ENCODE assay signal across 11 cellular contexts in the genomic region with DNA sequence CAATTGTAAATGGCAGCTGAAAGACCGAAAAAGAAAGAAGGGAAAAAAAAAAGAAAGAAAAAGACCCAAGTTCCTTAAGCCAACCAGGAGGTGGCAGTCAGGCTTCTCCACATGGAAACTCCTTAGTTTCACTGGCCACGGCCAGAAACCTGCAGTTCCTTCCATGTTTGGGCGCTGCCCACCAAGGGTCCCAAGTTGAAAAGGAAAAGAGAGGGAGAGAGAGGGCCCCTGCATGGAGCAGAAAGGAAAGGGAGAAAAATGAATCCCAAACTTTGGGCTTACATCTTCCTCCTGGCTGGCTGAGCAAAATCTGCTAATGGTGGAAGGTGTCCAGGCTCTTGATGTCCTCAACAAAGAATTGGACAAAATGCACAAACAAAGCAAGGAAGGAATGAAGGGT. TPM values are rescaled to one million over a fixed set of nuclear protein-coding genes. Genes with fewer than 3 reads are reported as not detected.
A peak's percentile ranks its signal among the peaks of the same experiment; 100 is the strongest.
DNase-seq lines count a peak whose midpoint lies in the region; ATAC-seq, FAIRE-seq and TF ChIP-seq lines count a peak whose summit lies in the region.
"Had no signal": no experiment of that assay in that cellular context is flagged by ENCODE, and none has a peak within 500 bp of the region (broad histone marks: within the 10 kb centered on the region; RNA-seq: fewer than 3 reads in every experiment).

No MANE protein-coding gene starts in this region.

- H3K27ac ChIP-seq in HepG2 (ENCODE audit: extremely low read length, insufficient read depth, low read length), result peak overlapping the region; percentile 90

- H3K9me3 ChIP-seq in HepG2 (ENCODE audit: low read length), result peaks cover 10% of the 10 kb centered on the region; the same call in 1 of the 2 replicates
- H3K9me3 ChIP-seq: MG63 had no signal

- H3K4me2 ChIP-seq in HepG2 (ENCODE audit: low read depth, low read length), result peak overlapping the region; percentile 98

- TF ChIP-seq RAD21 in HepG2 (CRISPR knock-in tag; IDR thresholded peaks at IDR 0.05), result peak; percentile 49

- H3K36me3 ChIP-seq in BJ (ENCODE audit: control insufficient read depth, insufficient read depth, low read length), result no peaks in the 10 kb centered on the region
- no peaks in the 10 kb centered on the region for H3K36me3 ChIP-seq in HepG2 (replicated peaks in 1 of 2; ENCODE audit: control insufficient read depth in 1 of 2, insufficient read depth in 2 of 2, low read length in 2 of 2)
- H3K36me3 ChIP-seq: MG63 had no signal

- ATAC-seq in HepG2 (peak; percentile 51), HG02759 (IDR thresholded peaks at IDR 0.05; ENCODE audit: unreplicated experiment) (no peak), GM19452 (IDR thresholded peaks at IDR 0.05; ENCODE audit: unreplicated experiment) (no peak), GM18861 (IDR thresholded peaks at IDR 0.05; ENCODE audit: unreplicated experiment) (no peak)

- H4K20me1 ChIP-seq in HepG2 (ENCODE audit: insufficient read depth, low read length), result no peaks in the 10 kb centered on the region

- TF ChIP-seq POLR2A in HepG2 (IDR thresholded peaks at IDR 0.05; ENCODE audit: insufficient read depth in 1 of 2, low read depth in 2 of 2, low read length in 2 of 2), result no peak

- intact Hi-C loops in HepG2 (cut with micrococcal nuclease; ENCODE audit: unreplicated experiment), result no loop called here

- POLR2A ChIA-PET in BJ (lab: Charles Lee) (no interaction called here), HepG2 (lab: Yijun Ruan, JAX) (interaction anchor here (0.7 to 4.1 kb wide), 7 partner anchors 9 to 161 kb away, joined by 3 to 57 read pairs (median 7); a partner anchor contains a TSS)

- BruUV-seq in HepG2 (replicated peaks; lab: Mats Ljungman, UMichigan), result TSS peak; percentile 76

- CTCF ChIA-PET in BJ (lab: Yijun Ruan, JAX), result interaction anchor here (1.3 to 4.6 kb wide), 6 partner anchors 9 to 195 kb away, joined by 3 to 27 read pairs (median 8); no protein-coding TSS in a partner anchor
- CTCF ChIA-PET in HepG2 (lab: Yijun Ruan, JAX; ENCODE audit: low intra/inter-chr PET ratio, low total read pairs), result interaction anchor here (2.8 kb wide), 1 partner anchor 15 kb away, joined by 62 read pairs; no protein-coding TSS in a partner anchor

- in situ Hi-C loops in astrocyte of the cerebellum (cut with HindIII; ENCODE audit: low sequenced_read_pairs) (no loop called here), HepG2 (cut with HindIII; ENCODE audit: extremely low pct_ligation_motif_present, low pct_unique_long_range_greater_than_20kb) (no loop called here)

- peak; percentile 76 for FAIRE-seq in HepG2 (lab: Jason Lieb, UNC)
- FAIRE-seq: G401.6, GM19239 had no signal

- peak overlapping the region; percentile 79 for H3K9ac ChIP-seq in HepG2 (ENCODE audit: insufficient read depth, low read depth, low read length)

- no peak overlapping the region for H3K4me3 ChIP-seq in BJ (ENCODE audit: low read depth, low read length)
- H3K4me3 ChIP-seq in astrocyte of the cerebellum (ENCODE audit: low read depth, low read length), result no peak overlapping the region
- peak overlapping the region; percentile 47 to 63 (median 55) for H3K4me3 ChIP-seq in HepG2 (replicated peaks in 1 of 3; ENCODE audit: insufficient read depth in 1 of 3, low read depth in 2 of 3, low read length in 3 of 3)
- H3K4me3 ChIP-seq: MG63 had no signal

- no peaks in the 10 kb centered on the region for H3K79me2 ChIP-seq in HepG2 (ENCODE audit: insufficient read depth, low read length)

- H3K4me1 ChIP-seq in HepG2 (ENCODE audit: insufficient read depth, low read length), result peaks cover 63% of the 10 kb centered on the region

- 0% methylated on average over 3 of the region's 3 CpGs for WGBS in HepG2 (ENCODE audit: low lambda C conversion rate)

- no peak for DNase-seq in BJ (ENCODE audit: low read depth)
- peak; percentile 42 for DNase-seq in HT1080 (ENCODE audit: low read depth)
- no peak for DNase-seq in astrocyte of the cerebellum (ENCODE audit: low read depth)
- peak; percentile 72 for DNase-seq in HepG2 (ENCODE audit: low spot score)
- no peak for DNase-seq in activated effector memory CD4-positive, alpha-beta T cell treated with Interleukin-2 at 50 U/mL for 16 hours
- DNase-seq: MG63 had no signal

- TF ChIP-seq EP300 in HepG2 (IDR thresholded peaks at IDR 0.05; ENCODE audit: low read depth in 2 of 2, low read length in 2 of 2) (no peak), HepG2 (CRISPR knock-in tag; IDR thresholded peaks at IDR 0.05; ENCODE audit: borderline replicate concordance) (no peak)

- peak overlapping the region; percentile 96 for H2AFZ ChIP-seq in HepG2 (ENCODE audit: low read length)

- no peaks in the 10 kb centered on the region for H3K27me3 ChIP-seq in BJ (ENCODE audit: control insufficient read depth, insufficient read depth, low read length)
- no peaks in the 10 kb centered on the region for H3K27me3 ChIP-seq in HepG2 (ENCODE audit: control insufficient read depth in 1 of 2, insufficient read depth in 2 of 2, low read length in 2 of 2)
- H3K27me3 ChIP-seq: MG63 had no signal

- TF ChIP-seq CTCF in BJ (IDR thresholded peaks at IDR 0.05; ENCODE audit: insufficient read depth, low read depth, low read length) (peak; percentile 56), astrocyte of the cerebellum (IDR thresholded peaks at IDR 0.05; ENCODE audit: low read depth, low read length, missing control alignments) (peak; percentile 33), HepG2 (CRISPR knock-in tag; IDR thresholded peaks at IDR 0.05) (peak; percentile 76)

TF ChIP-seq in HepG2, 621 proteins besides CTCF, POLR2A, EP300 and RAD21 (continues in another document):
- peak; percentile 17; the same call in 1 of the 2 replicates for TF ChIP-seq ZNF501 (CRISPR knock-in tag; IDR thresholded peaks at IDR 0.05)
- TF ChIP-seq NKX3-1 (CRISPR knock-in tag; IDR thresholded peaks at IDR 0.05), result 0 out of 2 replicates have a peak, but pooled peaks have one; percentile 36
- 0 out of 2 replicates have a peak, but pooled peaks have one; percentile 14 for TF ChIP-seq GATAD2A (CRISPR knock-in tag; IDR thresholded peaks at IDR 0.05)

RNA-seq across cellular contexts. Expression of a gene that starts 31.8 kb away (rescaled TPM):
- polyA plus RNA-seq in BJ (2011; rRNA removed), result 0.15 and 0.34 TPM in 2 replicates
- 0.28 and 0.72 TPM in 2 replicates for polyA minus RNA-seq in BJ (2011; rRNA and poly(A)+ RNA removed)
- 1.2 and 1.7 TPM in 2 replicates for total RNA-seq in HT1080 (2014; rRNA removed; shearing (Covaris generic))
- polyA plus RNA-seq in HT1080 (2015; cell fraction: cytosol; rRNA removed), result 0.29 and 0.33 TPM in 2 replicates
- polyA plus RNA-seq in HT1080 (2015; cell fraction: nucleus; rRNA removed), result 0.66 and 0.72 TPM in 2 replicates
- total RNA-seq in HepG2 (2016; rRNA removed; fragmentation: Illumina TruSeq; extraction: Trizol), result not detected in 2 replicates
- not detected in 2 replicates for total RNA-seq in HepG2 (2016; cell fraction: cytosol; rRNA removed; fragmentation: Illumina TruSeq; extraction: Trizol; ENCODE audit: low read depth)
- total RNA-seq in HepG2 (2016; cell fraction: insoluble cytoplasmic fraction; rRNA removed; fragmentation: Illumina TruSeq; extraction: Trizol), result not detected in 2 replicates
- total RNA-seq in HepG2 (2016; cell fraction: membrane; rRNA removed; fragmentation: Illumina TruSeq; extraction: Trizol), result not detected in 2 replicates
- not detected in 2 replicates for total RNA-seq in HepG2 (2016; cell fraction: nucleus; rRNA removed; fragmentation: Illumina TruSeq; extraction: Trizol)
- 0.03 TPM in 1 of 2 replicates, not detected in the other for polyA plus RNA-seq in HepG2 (2011; rRNA removed)
- 0.01 TPM in 2 replicates for polyA plus RNA-seq in HepG2 (2011; cell fraction: cytosol; rRNA removed)
- 0.02 TPM in 1 of 2 replicates, not detected in the other for polyA plus RNA-seq in HepG2 (2011; cell fraction: nucleus; rRNA removed)
- polyA plus RNA-seq in HepG2 (2012), result 0.07 TPM in 1 of 2 replicates, not detected in the other
- polyA plus RNA-seq in HepG2 (2016; cell fraction: cytosol; fragmentation: Illumina TruSeq; extraction: Trizol; ENCODE audit: low read depth), result not detected in 2 replicates
- polyA plus RNA-seq in HepG2 (2016; cell fraction: insoluble cytoplasmic fraction; fragmentation: Illumina TruSeq; extraction: Trizol; ENCODE audit: low read depth), result not detected in 2 replicates
- polyA plus RNA-seq in HepG2 (2016; cell fraction: membrane; fragmentation: Illumina TruSeq; extraction: Trizol; ENCODE audit: low read depth), result not detected in 2 replicates
- not detected in 2 replicates for polyA plus RNA-seq in HepG2 (2016; cell fraction: nucleus; fragmentation: Illumina TruSeq; extraction: Trizol; ENCODE audit: insufficient read depth, low read depth)
- polyA minus RNA-seq in HepG2 (2011; rRNA and poly(A)+ RNA removed; ENCODE audit: low replicate concordance), result not detected in 2 replicates
- polyA minus RNA-seq in HepG2 (2011; cell fraction: cytosol; rRNA and poly(A)+ RNA removed), result not detected in 2 replicates
- polyA minus RNA-seq in HepG2 (2011; cell fraction: nucleus; rRNA and poly(A)+ RNA removed), result 0.12 and 0.13 TPM in 2 replicates

RNA-seq across cellular contexts. Expression of a gene that starts 50.4 kb away (rescaled TPM):
- polyA plus RNA-seq in BJ (2011; rRNA removed), result 19.2 and 25.1 TPM in 2 replicates
- polyA minus RNA-seq in BJ (2011; rRNA and poly(A)+ RNA removed), result 5.2 and 7.4 TPM in 2 replicates
- total RNA-seq in HT1080 (2014; rRNA removed; shearing (Covaris generic)), result 11.8 and 12.8 TPM in 2 replicates
- polyA plus RNA-seq in HT1080 (2015; cell fraction: cytosol; rRNA removed), result 38.0 TPM in 2 replicates
- 63.7 and 71.4 TPM in 2 replicates for polyA plus RNA-seq in HT1080 (2015; cell fraction: nucleus; rRNA removed)
- 5.5 and 5.7 TPM in 2 replicates for total RNA-seq in HepG2 (2016; rRNA removed; fragmentation: Illumina TruSeq; extraction: Trizol)
- 4.4 and 7.3 TPM in 2 replicates for total RNA-seq in HepG2 (2016; cell fraction: cytosol; rRNA removed; fragmentation: Illumina TruSeq; extraction: Trizol; ENCODE audit: low read depth)
- total RNA-seq in HepG2 (2016; cell fraction: insoluble cytoplasmic fraction; rRNA removed; fragmentation: Illumina TruSeq; extraction: Trizol), result 5.0 and 5.2 TPM in 2 replicates
- 8.2 and 9.6 TPM in 2 replicates for total RNA-seq in HepG2 (2016; cell fraction: membrane; rRNA removed; fragmentation: Illumina TruSeq; extraction: Trizol)
- total RNA-seq in HepG2 (2016; cell fraction: nucleus; rRNA removed; fragmentation: Illumina TruSeq; extraction: Trizol), result 4.1 and 4.4 TPM in 2 replicates
- polyA plus RNA-seq in HepG2 (2011; rRNA removed), result 9.8 and 12.4 TPM in 2 replicates
- 9.5 and 11.8 TPM in 2 replicates for polyA plus RNA-seq in HepG2 (2011; cell fraction: cytosol; rRNA removed)
- 20.6 and 22.1 TPM in 2 replicates for polyA plus RNA-seq in HepG2 (2011; cell fraction: nucleus; rRNA removed)
- 5.4 and 9.0 TPM in 2 replicates for polyA plus RNA-seq in HepG2 (2012)
- 7.9 and 9.8 TPM in 2 replicates for polyA plus RNA-seq in HepG2 (2016; cell fraction: cytosol; fragmentation: Illumina TruSeq; extraction: Trizol; ENCODE audit: low read depth)
- polyA plus RNA-seq in HepG2 (2016; cell fraction: insoluble cytoplasmic fraction; fragmentation: Illumina TruSeq; extraction: Trizol; ENCODE audit: low read depth), result 7.1 and 8.0 TPM in 2 replicates
- polyA plus RNA-seq in HepG2 (2016; cell fraction: membrane; fragmentation: Illumina TruSeq; extraction: Trizol; ENCODE audit: low read depth), result 8.1 and 8.4 TPM in 2 replicates
- 8.7 and 10.6 TPM in 2 replicates for polyA plus RNA-seq in HepG2 (2016; cell fraction: nucleus; fragmentation: Illumina TruSeq; extraction: Trizol; ENCODE audit: insufficient read depth, low read depth)
- polyA minus RNA-seq in HepG2 (2011; rRNA and poly(A)+ RNA removed; ENCODE audit: low replicate concordance), result 7.2 and 13.8 TPM in 2 replicates
- polyA minus RNA-seq in HepG2 (2011; cell fraction: cytosol; rRNA and poly(A)+ RNA removed), result 3.3 and 3.4 TPM in 2 replicates
- 7.9 and 9.2 TPM in 2 replicates for polyA minus RNA-seq in HepG2 (2011; cell fraction: nucleus; rRNA and poly(A)+ RNA removed)

Comparison
In these comparisons a context has a peak if more than half of its experiments do, and no peak if none do; other contexts are left out.
1. DNase-seq: peak in HT1080 (single experiment) and HepG2 (single experiment); none in BJ (single experiment), astrocyte of the cerebellum (single experiment) and activated effector memory CD4-positive, alpha-beta T cell treated with Interleukin-2 at 50 U/mL for 16 hours (single experiment).
2. H3K4me3 ChIP-seq: peak in HepG2 (3 of 3); none in BJ (single experiment) and astrocyte of the cerebellum (single experiment).
3. Peak in every context shown above with its lines, with median percentiles within 50 percentile points of each other: CTCF ChIP-seq.